ENCODE assay signal across 13 cellular contexts in the genomic region with DNA sequence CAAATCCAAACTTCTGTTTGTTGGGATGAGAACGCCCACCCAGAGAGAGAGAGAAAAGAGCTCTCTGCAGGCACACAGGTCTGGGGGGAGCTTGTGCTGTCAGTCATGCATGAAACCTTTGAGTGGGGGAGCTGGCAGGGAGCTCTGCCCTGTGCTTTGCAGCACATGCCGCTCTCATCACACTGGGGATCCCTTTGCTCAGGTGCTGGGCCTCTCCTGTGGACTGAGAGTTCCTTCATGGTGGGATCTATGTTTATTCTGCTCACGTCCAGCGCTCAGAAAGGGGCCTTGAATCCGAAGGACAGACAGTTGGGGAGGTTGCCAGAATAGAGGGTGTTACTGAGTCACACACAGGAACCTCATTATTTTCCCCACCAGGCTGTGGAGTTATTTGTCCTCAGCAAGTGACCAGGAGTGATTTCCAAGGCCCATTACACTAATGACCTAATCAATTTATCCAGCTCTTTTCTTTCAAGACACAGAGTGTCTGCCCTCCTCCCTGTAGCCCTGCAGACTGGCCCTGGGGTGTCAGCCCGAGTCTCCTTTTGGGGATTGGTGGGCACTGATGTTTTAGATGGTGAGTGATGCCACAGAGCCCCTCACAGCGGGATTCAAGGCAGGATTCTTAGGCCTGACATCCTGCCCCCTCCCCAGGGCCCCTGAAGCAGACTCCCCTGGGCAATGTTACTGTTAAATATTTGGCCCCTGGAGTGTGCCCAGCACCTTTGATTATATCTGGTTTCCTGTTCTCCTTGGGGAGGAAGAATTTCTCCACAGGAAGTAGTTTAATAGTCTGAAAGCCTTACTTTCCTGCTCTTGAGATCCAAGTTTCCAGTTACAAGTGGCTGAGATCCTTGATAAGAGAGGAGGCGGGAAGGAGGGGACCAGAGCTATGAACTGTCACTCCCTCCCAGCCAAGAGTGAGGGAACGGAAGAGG. TPM values are rescaled to one million over a fixed set of nuclear protein-coding genes. Genes with fewer than 3 reads are reported as not detected.
A peak's percentile ranks its signal among the peaks of the same experiment; 100 is the strongest.
DNase-seq lines count a peak whose midpoint lies in the region; ATAC-seq and TF ChIP-seq lines count a peak whose summit lies in the region.
"Had no signal": no experiment of that assay in that cellular context is flagged by ENCODE, and none has a peak within 500 bp of the region (broad histone marks: within the 10 kb centered on the region; RNA-seq: fewer than 3 reads in every experiment).

No MANE protein-coding gene starts in this region.

- H3T11ph ChIP-seq in H9 (ENCODE audit: low read length): no peak overlapping the region

- H3K18ac ChIP-seq in H9 (ENCODE audit: insufficient read length, low read depth, low read length) (no peak overlapping the region), trophoblast cell (ENCODE audit: low read length) (no peak overlapping the region)

- H3K79me2 ChIP-seq in H9 (ENCODE audit: insufficient read depth, low read length) (no peaks in the 10 kb centered on the region), PC-9 (ENCODE audit: low read depth) (peaks cover 13% of the 10 kb centered on the region), trophoblast cell (ENCODE audit: control insufficient read depth, insufficient read depth, low read length, poor library complexity) (no peaks in the 10 kb centered on the region), OCI-LY7 (ENCODE audit: insufficient read depth, low read depth, low read length) (no peaks in the 10 kb centered on the region)

- H3K27ac ChIP-seq in H9 (ENCODE audit: insufficient read length, low read depth, low read length): no peak overlapping the region
- peak overlapping the region; percentile 83 for H3K27ac ChIP-seq in PC-9
- peak overlapping the region; percentile 66 for H3K27ac ChIP-seq in trophoblast cell (ENCODE audit: low read depth, low read length)
- H3K27ac ChIP-seq in OCI-LY7 (ENCODE audit: low read depth, low read length, poor library complexity, severe bottlenecking): no peak overlapping the region
- no peak overlapping the region for H3K27ac ChIP-seq in ascending aorta
- H3K27ac ChIP-seq: ovary had no signal

- H3K4me2 ChIP-seq in H9 (ENCODE audit: insufficient read depth, insufficient read length, low read length) (no peak overlapping the region), PC-9 (peak overlapping the region; percentile 78), trophoblast cell (ENCODE audit: low read length) (peak overlapping the region; percentile 47), OCI-LY7 (ENCODE audit: low read length) (no peak overlapping the region)

- H4K5ac ChIP-seq in H9 (ENCODE audit: insufficient read length, low read depth, low read length): no peak overlapping the region

- H4K20me1 ChIP-seq in H9 (ENCODE audit: control insufficient read depth, insufficient read depth, insufficient read length) (no peaks in the 10 kb centered on the region), PC-9 (ENCODE audit: insufficient read depth) (no peaks in the 10 kb centered on the region), OCI-LY7 (ENCODE audit: insufficient read depth, low read length) (no peaks in the 10 kb centered on the region)

- H3K27me3 ChIP-seq in H9 (ENCODE audit: insufficient read depth, low read length) (no peaks in the 10 kb centered on the region), PC-9 (ENCODE audit: insufficient read depth, low read depth) (no peaks in the 10 kb centered on the region), trophoblast cell (ENCODE audit: insufficient read depth, low read length) (no peaks in the 10 kb centered on the region), ascending aorta (no peaks in the 10 kb centered on the region)
- H3K27me3 ChIP-seq: ovary, testis had no signal

- no peak overlapping the region for H2BK120ac ChIP-seq in H9 (ENCODE audit: low read depth, low read length, poor library complexity, severe bottlenecking)
- peak overlapping the region; percentile 9 for H2BK120ac ChIP-seq in trophoblast cell (ENCODE audit: insufficient read depth, low read length, poor library complexity)

- H2BK20ac ChIP-seq in H9 (ENCODE audit: low read depth, low read length, poor library complexity, severe bottlenecking): no peak overlapping the region

- intact Hi-C loops in PC-9 (cut with micrococcal nuclease; ENCODE audit: unreplicated experiment) (loop anchor here (2.0 kb wide), 1 partner anchor 19 kb away; no protein-coding TSS in a partner anchor), OCI-LY7 (cut with micrococcal nuclease; ENCODE audit: unreplicated experiment) (no loop called here), ascending aorta (cut with DNase I) (no loop called here)

- no peak overlapping the region for H4K12ac ChIP-seq in trophoblast cell (ENCODE audit: low read depth, low read length)

- no peak overlapping the region for H3K4ac ChIP-seq in H9 (ENCODE audit: low read depth, low read length)
- no peak overlapping the region for H3K4ac ChIP-seq in trophoblast cell (ENCODE audit: low read depth, low read length)

- H3K27me3 Mint-ChIP-seq in H9 (ENCODE audit: low read depth) (no peaks in the 10 kb centered on the region; the same call in 1 of the 2 replicates), T-helper 17 cell (peaks cover 40% of the 10 kb centered on the region)

- DNase-seq in H9 (no peak), PC-9 (peak in 1 of 2 experiments; percentile 72), fibroblast of villous mesenchyme (ENCODE audit: low read depth) (peak; percentile 43), trophoblast cell (no peak), OCI-LY7 (ENCODE audit: low spot score) (no peak), NCI-H146 (lab: John Stamatoyannopoulos, UW) (no peak), ascending aorta (ENCODE audit: low spot score in 2 of 2) (no peak), T-helper 17 cell (no peak)
- DNase-seq: activated CD4-positive, alpha-beta memory T cell treated with anti-CD3 and anti-CD28 coated beads, Interleukin-2, amount 10 ng/mL, durations not matched to agents 7 days and 5 days; immature natural killer cell; NCI-H526 treated with DMSO at 0.1 percent for 48 hours; ovary; testis had no signal

- H3K4me3 Mint-ChIP-seq in H9: peak overlapping the region in 1 of 2 experiments; percentile 28; a peak in 2 of 5 replicates
- H3K4me3 Mint-ChIP-seq in T-helper 17 cell: no peak overlapping the region
- H3K4me3 Mint-ChIP-seq: activated CD4-positive, alpha-beta memory T cell treated with anti-CD3 and anti-CD28 coated beads, Interleukin-2, amount 10 ng/mL, durations not matched to agents 7 days and 5 days; immature natural killer cell had no signal

- H3K14ac ChIP-seq in H9 (ENCODE audit: insufficient read depth, low read length) (no peak overlapping the region; the same call in 1 of the 2 replicates), trophoblast cell (ENCODE audit: low read length) (peak overlapping the region; percentile 19)

- H3K27ac Mint-ChIP-seq in H9: peak overlapping the region in 2 of 3 experiments; percentile 22 to 82; a peak in 2 of 7 replicates
- no peak overlapping the region for H3K27ac Mint-ChIP-seq in T-helper 17 cell
- H3K27ac Mint-ChIP-seq: activated CD4-positive, alpha-beta memory T cell treated with anti-CD3 and anti-CD28 coated beads, Interleukin-2, amount 10 ng/mL, durations not matched to agents 7 days and 5 days; immature natural killer cell had no signal

- H3K4me1 Mint-ChIP-seq in H9 (peaks cover 62 to 77% of the 10 kb centered on the region in 2 experiments), T-helper 17 cell (no peaks in the 10 kb centered on the region)
- H3K4me1 Mint-ChIP-seq: activated CD4-positive, alpha-beta memory T cell treated with anti-CD3 and anti-CD28 coated beads, Interleukin-2, amount 10 ng/mL, durations not matched to agents 7 days and 5 days; immature natural killer cell had no signal

- H3K9me2 ChIP-seq in PC-9 (ENCODE audit: insufficient read depth) (no peaks in the 10 kb centered on the region), OCI-LY7 (ENCODE audit: insufficient read depth, low read length) (no peaks in the 10 kb centered on the region)

- no peak overlapping the region for H3K56ac ChIP-seq in H9 (ENCODE audit: insufficient read length, low read depth, low read length)

- H2AK5ac ChIP-seq in H9 (ENCODE audit: insufficient read length, low read length): no peak overlapping the region
- H2AK5ac ChIP-seq in trophoblast cell (ENCODE audit: low read length): no peak overlapping the region

- H2BK5ac ChIP-seq in H9 (ENCODE audit: insufficient read length, low read length) (no peak overlapping the region), trophoblast cell (ENCODE audit: low read depth, low read length, poor library complexity) (peak overlapping the region; percentile 5)

- WGBS in H9 (ENCODE audit: extremely low coverage, insufficient read length, low lambda C conversion rate): no CpG with 5 or more reads among the region's 9 CpGs
- no CpG with 5 or more reads among the region's 9 CpGs for WGBS in trophoblast cell (ENCODE audit: extremely low coverage, insufficient coverage, insufficient read length)

- H3K4me3 ChIP-seq in PC-9 (peak overlapping the region; percentile 36; the same call in 1 of the 2 replicates), fibroblast of villous mesenchyme (ENCODE audit: low read depth, low read length) (no peak overlapping the region), trophoblast cell (ENCODE audit: low read depth, low read length) (no peak overlapping the region), OCI-LY7 (ENCODE audit: low read depth, low read length, poor library complexity, severe bottlenecking) (no peak overlapping the region), ascending aorta (no peak overlapping the region)
- H3K4me3 ChIP-seq: ovary, testis had no signal

- peaks cover 66% of the 10 kb centered on the region for H3F3A ChIP-seq in PC-9 (ENCODE audit: insufficient read depth, low read depth)

- no peaks in the 10 kb centered on the region for H3K23me2 ChIP-seq in H9 (ENCODE audit: insufficient read length, low read depth, low read length, poor library complexity, severe bottlenecking)

- no peak overlapping the region for H2BK12ac ChIP-seq in H9 (ENCODE audit: insufficient read length, low read depth, low read length)
- no peak overlapping the region for H2BK12ac ChIP-seq in trophoblast cell (ENCODE audit: low read length)

- POLR2A ChIA-PET in PC-9 (lab: Charles Lee; ENCODE audit: unreplicated experiment): no interaction called here
- POLR2A ChIA-PET in OCI-LY7 (lab: Charles Lee): interaction anchor here (0.6 kb wide), 1 partner anchor 1163 kb away, joined by 3 read pairs; no protein-coding TSS in a partner anchor

- CTCF ChIA-PET in PC-9 (lab: Charles Lee) (interaction anchor here (1.2 to 1.5 kb wide), 3 partner anchors 19 to 35 kb away, joined by 3 to 17 read pairs (median 4); no protein-coding TSS in a partner anchor), OCI-LY7 (lab: Charles Lee; ENCODE audit: unreplicated experiment) (no interaction called here)

- peaks cover 0 to 3% (median 3%) of the 10 kb centered on the region in 3 experiments; a peak in 3 of 7 replicates for H3K36me3 Mint-ChIP-seq in H9 (ENCODE audit: insufficient read depth in 1 of 3, low read depth in 3 of 3)
- no peaks in the 10 kb centered on the region for H3K36me3 Mint-ChIP-seq in T-helper 17 cell (ENCODE audit: low read depth)
- H3K36me3 Mint-ChIP-seq: immature natural killer cell had no signal

- H2BK15ac ChIP-seq in H9 (ENCODE audit: low read depth, low read length): no peak overlapping the region

- H4K91ac ChIP-seq in H9 (ENCODE audit: insufficient read length, low read depth, low read length): no peak overlapping the region
- H4K91ac ChIP-seq in trophoblast cell (ENCODE audit: low read depth, low read length): peak overlapping the region; percentile 20

- H4K8ac ChIP-seq in H9 (replicated peaks; ENCODE audit: insufficient read length, low read depth, low read length) (no peak overlapping the region), trophoblast cell (ENCODE audit: low read depth, low read length) (no peak overlapping the region)

- H3K79me1 ChIP-seq in H9 (ENCODE audit: insufficient read depth, low read depth, low read length, poor library complexity, severe bottlenecking) (no peaks in the 10 kb centered on the region), trophoblast cell (ENCODE audit: low read length) (peaks cover 10% of the 10 kb centered on the region)

- H3K9ac ChIP-seq in H9 (ENCODE audit: extremely low read depth, insufficient read length, low read length): no peak overlapping the region
- peak overlapping the region; percentile 35 for H3K9ac ChIP-seq in trophoblast cell (ENCODE audit: low read length)

- no peak for ATAC-seq in T-helper 17 cell

- no peak overlapping the region for H3K23ac ChIP-seq in H9 (ENCODE audit: insufficient read length, low read depth, low read length)
- no peak overlapping the region for H3K23ac ChIP-seq in trophoblast cell (ENCODE audit: low read length)

- H3K4me1 ChIP-seq in H9 (ENCODE audit: insufficient read depth, low read length): peaks cover 12% of the 10 kb centered on the region
- H3K4me1 ChIP-seq in PC-9 (replicated peaks; ENCODE audit: insufficient read depth): peaks cover 70% of the 10 kb centered on the region
- H3K4me1 ChIP-seq in trophoblast cell (ENCODE audit: control insufficient read depth in 1 of 2, insufficient read depth in 2 of 2, low read length in 2 of 2): peaks cover 38% of the 10 kb centered on the region in 2 experiments
- H3K4me1 ChIP-seq in OCI-LY7 (ENCODE audit: insufficient read depth, low read length, poor library complexity, severe bottlenecking): no peaks in the 10 kb centered on the region
- no peaks in the 10 kb centered on the region for H3K4me1 ChIP-seq in ascending aorta

- H2AFZ ChIP-seq in H9 (ENCODE audit: low read length): no peak overlapping the region
- H2AFZ ChIP-seq in PC-9: no peak overlapping the region
- H2AFZ ChIP-seq in trophoblast cell (ENCODE audit: insufficient read depth, low read length, poor library complexity): no peak overlapping the region
- no peak overlapping the region for H2AFZ ChIP-seq in OCI-LY7 (ENCODE audit: low read length)

- H3K36me3 ChIP-seq in PC-9 (ENCODE audit: low read depth) (peaks cover 10% of the 10 kb centered on the region; the same call in 1 of the 2 replicates), trophoblast cell (ENCODE audit: control insufficient read depth in 1 of 2, insufficient read depth in 2 of 2, low read length in 2 of 2) (no peaks in the 10 kb centered on the region), OCI-LY7 (ENCODE audit: insufficient read depth, low read length) (no peaks in the 10 kb centered on the region), ascending aorta (no peaks in the 10 kb centered on the region)
- H3K36me3 ChIP-seq: ovary had no signal

- BruUV-seq in PC-9 (replicated peaks; lab: Mats Ljungman, UMichigan) (TSS peak; percentile 71), OCI-LY7 (replicated peaks; lab: Mats Ljungman, UMichigan) (no TSS peak)

- H3K9me3 Mint-ChIP-seq in H9: peaks cover 0 to 3% of the 10 kb centered on the region in 2 experiments; a peak in 3 of 5 replicates
- H3K9me3 Mint-ChIP-seq: activated CD4-positive, alpha-beta memory T cell treated with anti-CD3 and anti-CD28 coated beads, Interleukin-2, amount 10 ng/mL, durations not matched to agents 7 days and 5 days; immature natural killer cell had no signal

- H3K9me3 ChIP-seq in H9 (ENCODE audit: control insufficient read depth, low read depth, low read length) (no peaks in the 10 kb centered on the region), PC-9 (ENCODE audit: insufficient read depth, low read depth) (peaks cover 5% of the 10 kb centered on the region), trophoblast cell (ENCODE audit: insufficient read depth, low read depth, low read length) (peaks cover 2% of the 10 kb centered on the region), OCI-LY7 (ENCODE audit: low read length) (no peaks in the 10 kb centered on the region), ascending aorta (peaks cover 0 to under 1% of the 10 kb centered on the region in 2 donors), T-helper 17 cell (ENCODE audit: control insufficient read depth, low read length, poor library complexity, severe bottlenecking) (no peaks in the 10 kb centered on the region)
- H3K9me3 ChIP-seq: ovary, testis had no signal

- no peak for TF ChIP-seq CTCF in H9 (conservative IDR thresholded peaks at IDR 0.05)
- no peak for TF ChIP-seq CTCF in PC-9 (conservative IDR thresholded peaks at IDR 0.05)
- TF ChIP-seq CTCF in fibroblast of villous mesenchyme (IDR thresholded peaks at IDR 0.05; ENCODE audit: insufficient read depth, low read depth, low read length): no peak
- TF ChIP-seq CTCF in OCI-LY7 (conservative IDR thresholded peaks at IDR 0.05; ENCODE audit: low read length): no peak
- TF ChIP-seq CTCF in ascending aorta (IDR thresholded peaks at IDR 0.05): no peak

RNA-seq across cellular contexts. Expression of a gene that starts 22.3 kb away (rescaled TPM):
- not detected in 2 replicates for total RNA-seq in H9 (2021)
- total RNA-seq in PC-9 (2021): not detected in 2 replicates
- total RNA-seq in fibroblast of villous mesenchyme: 0.32 and 0.43 TPM in 2 replicates
- polyA plus RNA-seq in trophoblast cell (2013): not detected in 2 replicates
- total RNA-seq in OCI-LY7 (2014; rRNA removed; shearing (Covaris generic)): not detected in 2 replicates
- total RNA-seq in OCI-LY7 (2022): not detected in 2 replicates
- not detected for total RNA-seq in ascending aorta
- not detected for total RNA-seq in T-helper 17 cell
- total RNA-seq: activated CD4-positive, alpha-beta memory T cell treated with anti-CD3 and anti-CD28 coated beads, Interleukin-2, amount 10 ng/mL, durations not matched to agents 7 days and 5 days had no signal
- polyA plus RNA-seq: immature natural killer cell had no signal

RNA-seq across cellular contexts. Expression of a gene that starts 25.8 kb away (rescaled TPM):
- 1.3 and 3.0 TPM in 2 replicates for total RNA-seq in H9 (2021)
- total RNA-seq in PC-9 (2021): 5.9 and 8.3 TPM in 2 replicates
- 8.7 and 14.2 TPM in 2 replicates for total RNA-seq in fibroblast of villous mesenchyme
- polyA plus RNA-seq in trophoblast cell (2013): 1.3 and 1.4 TPM in 2 replicates
- total RNA-seq in OCI-LY7 (2014; rRNA removed; shearing (Covaris generic)): not detected in 2 replicates
- not detected in 2 replicates for total RNA-seq in OCI-LY7 (2022)
- total RNA-seq in ascending aorta: 2.0 TPM
- total RNA-seq in T-helper 17 cell: under 1 TPM; 0.15 to 0.18 TPM

RNA-seq across cellular contexts. Expression of a gene that starts 33.2 kb away (rescaled TPM):
- not detected in 2 replicates for total RNA-seq in H9 (2021)
- total RNA-seq in PC-9 (2021): not detected in 2 replicates
- total RNA-seq in fibroblast of villous mesenchyme: 15.8 and 136 TPM in 2 replicates
- polyA plus RNA-seq in trophoblast cell (2013): not detected in 2 replicates
- not detected in 2 replicates for total RNA-seq in OCI-LY7 (2014; rRNA removed; shearing (Covaris generic))
- not detected in 2 replicates for total RNA-seq in OCI-LY7 (2022)
- total RNA-seq in ascending aorta: 73.8 TPM
- total RNA-seq in T-helper 17 cell: not detected
- total RNA-seq: activated CD4-positive, alpha-beta memory T cell treated with anti-CD3 and anti-CD28 coated beads, Interleukin-2, amount 10 ng/mL, durations not matched to agents 7 days and 5 days had no signal
- polyA plus RNA-seq: immature natural killer cell had no signal

Comparison
In these comparisons a context has a peak if more than half of its experiments do, and no peak if none do; other contexts are left out.
1. H3K27ac ChIP-seq: peak in PC-9 (single experiment) and trophoblast cell (single experiment); none in H9 (single experiment), OCI-LY7 (single experiment) and ascending aorta (0 of 2).
2. H3K4me2 ChIP-seq: peak in PC-9 (single experiment) and trophoblast cell (single experiment); none in H9 (single experiment) and OCI-LY7 (single experiment).
3. RNA of a gene that starts 33.2 kb away (total RNA-seq): 15.8 to 136 TPM in fibroblast of villous mesenchyme and 73.8 TPM in ascending aorta (single experiment); not detected in H9, not detected in PC-9, not detected in OCI-LY7 and not detected in T-helper 17 cell; every median in the first group is over 10 times any median in the second.